ENCODE assay signal across 7 cellular contexts in genomic region chr1:150514913-150515327, GRCh38. TPM values are rescaled to one million over a fixed set of nuclear protein-coding genes. Genes with fewer than 3 reads are reported as not detected.
DNase-seq lines count a peak whose midpoint lies in the region; ATAC-seq lines count a peak whose summit lies in the region.

No MANE protein-coding gene starts in this region.

- H3K27ac ChIP-seq in substantia nigra (ENCODE audit: low read depth, low read length, poor library complexity, severe bottlenecking): peak overlapping the region; percentile 72

- no peak overlapping the region for H3K27ac Mint-ChIP-seq in activated T-helper 2 cell treated with anti-CD3 and anti-CD28 coated beads, Interferon-gamma antibody, Interleukin-2, Interleukin-4, amounts not matched to agents 10 μg/mL and 5 μg/mL and 100 μg/mL, durations not matched to agents 14 hours and 24 hours and 36 hours

- H3K4me3 ChIP-seq in iPS-18c (ENCODE audit: insufficient read depth, low read depth, low read length): peak overlapping the region; percentile 54

- H3K9me3 Mint-ChIP-seq in activated T-helper 2 cell treated with anti-CD3 and anti-CD28 coated beads, Interferon-gamma antibody, Interleukin-2, Interleukin-4, amounts not matched to agents 10 μg/mL and 5 μg/mL and 100 μg/mL, durations not matched to agents 14 hours and 24 hours and 36 hours: no peaks in the 10 kb centered on the region

- intact Hi-C loops in activated T-helper 2 cell treated with anti-CD3 and anti-CD28 coated beads, Interferon-gamma antibody, Interleukin-2, Interleukin-4, amounts not matched to agents 10 μg/mL and 5 μg/mL and 100 μg/mL, durations not matched to agents 14 hours and 24 hours and 36 hours (cut with micrococcal nuclease): no loop called here

- H3K36me3 Mint-ChIP-seq in activated T-helper 2 cell treated with anti-CD3 and anti-CD28 coated beads, Interferon-gamma antibody, Interleukin-2, Interleukin-4, amounts not matched to agents 10 μg/mL and 5 μg/mL and 100 μg/mL, durations not matched to agents 14 hours and 24 hours and 36 hours (ENCODE audit: low read depth): peaks cover 3% of the 10 kb centered on the region

- peaks cover 12% of the 10 kb centered on the region for H3K4me1 Mint-ChIP-seq in activated T-helper 2 cell treated with anti-CD3 and anti-CD28 coated beads, Interferon-gamma antibody, Interleukin-2, Interleukin-4, amounts not matched to agents 10 μg/mL and 5 μg/mL and 100 μg/mL, durations not matched to agents 14 hours and 24 hours and 36 hours (ENCODE audit: low read depth)

- no peaks in the 10 kb centered on the region for H3K27me3 Mint-ChIP-seq in activated T-helper 2 cell treated with anti-CD3 and anti-CD28 coated beads, Interferon-gamma antibody, Interleukin-2, Interleukin-4, amounts not matched to agents 10 μg/mL and 5 μg/mL and 100 μg/mL, durations not matched to agents 14 hours and 24 hours and 36 hours (ENCODE audit: low read depth)

- H3K4me3 Mint-ChIP-seq in activated T-helper 2 cell treated with anti-CD3 and anti-CD28 coated beads, Interferon-gamma antibody, Interleukin-2, Interleukin-4, amounts not matched to agents 10 μg/mL and 5 μg/mL and 100 μg/mL, durations not matched to agents 14 hours and 24 hours and 36 hours (ENCODE audit: low read depth): peak overlapping the region; percentile 76

- no peaks in the 10 kb centered on the region for H3K9me3 ChIP-seq in iPS-18c (ENCODE audit: control insufficient read depth, insufficient read depth, low read length)

- DNase-seq in activated T-helper 2 cell treated with anti-CD3 and anti-CD28 coated beads, Interferon-gamma antibody, Interleukin-2, Interleukin-4, amounts not matched to agents 10 μg/mL and 5 μg/mL and 100 μg/mL, durations not matched to agents 14 hours and 24 hours and 36 hours (ENCODE audit: low spot score): no peak
- DNase-seq in substantia nigra (lab: John Stamatoyannopoulos, UW): peak in 2 of 49 donors; percentile 50 to 52
- DNase-seq in germinal center (ENCODE audit: low spot score): no peak
- no peak for DNase-seq in foreskin melanocyte
- DNase-seq in GM03348 (ENCODE audit: low spot score): no peak

- peak; percentile 10 for ATAC-seq in HG02759 (IDR thresholded peaks at IDR 0.05; ENCODE audit: unreplicated experiment)

RNA-seq across cellular contexts. Expression of gene FALEC, which starts 0.6 kb away (rescaled TPM):
- 0.37 and 1.9 TPM in 2 replicates for total RNA-seq in activated T-helper 2 cell treated with anti-CD3 and anti-CD28 coated beads, Interferon-gamma antibody, Interleukin-2, Interleukin-4, amounts not matched to agents 10 μg/mL and 5 μg/mL and 100 μg/mL, durations not matched to agents 14 hours and 24 hours and 36 hours

RNA-seq across cellular contexts. Expression of gene ECM1, which starts 7.0 kb away (rescaled TPM):
- total RNA-seq in activated T-helper 2 cell treated with anti-CD3 and anti-CD28 coated beads, Interferon-gamma antibody, Interleukin-2, Interleukin-4, amounts not matched to agents 10 μg/mL and 5 μg/mL and 100 μg/mL, durations not matched to agents 14 hours and 24 hours and 36 hours: 1.6 and 1.8 TPM in 2 replicates

RNA-seq across cellular contexts. Expression of gene TARS2, which starts 27.7 kb away (rescaled TPM):
- total RNA-seq in activated T-helper 2 cell treated with anti-CD3 and anti-CD28 coated beads, Interferon-gamma antibody, Interleukin-2, Interleukin-4, amounts not matched to agents 10 μg/mL and 5 μg/mL and 100 μg/mL, durations not matched to agents 14 hours and 24 hours and 36 hours: 66.2 and 69.8 TPM in 2 replicates

RNA-seq across cellular contexts. Expression of gene ADAMTSL4, which starts 34.3 kb away (rescaled TPM):
- 2.7 and 2.9 TPM in 2 replicates for total RNA-seq in activated T-helper 2 cell treated with anti-CD3 and anti-CD28 coated beads, Interferon-gamma antibody, Interleukin-2, Interleukin-4, amounts not matched to agents 10 μg/mL and 5 μg/mL and 100 μg/mL, durations not matched to agents 14 hours and 24 hours and 36 hours
